ENCODE assay signal across 13 cellular contexts in the genomic region with DNA sequence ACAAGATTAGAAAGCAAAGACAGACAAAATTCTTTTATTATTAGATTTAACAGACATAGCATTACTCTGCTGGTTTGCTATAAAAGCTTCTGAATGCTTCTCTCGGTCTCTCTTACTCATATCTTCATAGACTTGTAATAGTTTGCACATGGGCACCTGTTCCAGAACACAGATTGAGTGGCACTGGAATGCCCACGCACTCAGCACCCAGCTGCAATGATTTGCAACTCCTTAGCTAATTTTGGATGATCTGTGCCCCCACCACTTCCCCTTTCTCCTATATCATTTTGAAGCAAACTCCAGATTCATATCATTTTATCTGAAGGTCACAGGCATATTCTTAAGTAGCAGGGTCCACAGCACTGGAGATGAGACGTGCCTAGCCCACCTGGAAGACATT.
"Had no signal": no experiment of that assay in that cellular context is flagged by ENCODE, and none has a peak within 500 bp of the region (broad histone marks: within the 10 kb centered on the region; RNA-seq: fewer than 3 reads in every experiment).

No MANE protein-coding gene starts in this region.

- H3K36me3 Mint-ChIP-seq: activated naive CD8-positive, alpha-beta T cell treated with anti-CD3 and anti-CD28 coated beads, Interleukin-2, amount 10 ng/mL, durations not matched to agents 7 days and 5 days; natural killer cell treated with Interleukin-12 subunit alpha and Interleukin-12 subunit beta and Interleukin-15 and Interleukin-18, amount 100 ng/mL, for 72 hours had no signal

- H3K27ac Mint-ChIP-seq: activated CD4-positive, alpha-beta memory T cell treated with anti-CD3 and anti-CD28 coated beads, Interleukin-2, amount 10 ng/mL, durations not matched to agents 7 days and 5 days; activated naive CD8-positive, alpha-beta T cell treated with anti-CD3 and anti-CD28 coated beads, Interleukin-2, amount 10 ng/mL, durations not matched to agents 7 days and 5 days; activated T-cell treated with anti-CD3 and anti-CD28 coated beads, Interleukin-2, amount 50 U/mL, for 72 hours; natural killer cell treated with Interleukin-12 subunit alpha and Interleukin-12 subunit beta and Interleukin-15 and Interleukin-18, amount 100 ng/mL, for 72 hours; stimulated activated naive CD8-positive, alpha-beta T cell treated with anti-CD3 and anti-CD28 coated beads, Interleukin-15, Interleukin-2, amounts not matched to agents 100 ng/mL and 50 ng/mL, for 24 hours had no signal

- H3K27me3 Mint-ChIP-seq: natural killer cell treated with Interleukin-12 subunit alpha and Interleukin-12 subunit beta and Interleukin-15 and Interleukin-18, amount 100 ng/mL, for 72 hours had no signal

- DNase-seq: activated CD4-positive, alpha-beta memory T cell treated with anti-CD3 and anti-CD28 coated beads, Interleukin-2, amount 10 ng/mL, durations not matched to agents 7 days and 5 days; activated CD8-positive, alpha-beta memory T cell treated with anti-CD3 and anti-CD28 coated beads, Interleukin-2, amount 50 U/mL, for 4 hours; activated gamma-delta T cell treated with Interleukin-2 at 50 U/mL for 16 hours; activated naive CD8-positive, alpha-beta T cell treated with anti-CD3 and anti-CD28 coated beads, Interleukin-2, amount 10 ng/mL, durations not matched to agents 7 days and 5 days; activated T-cell treated with anti-CD3 and anti-CD28 coated beads, Interleukin-2, amount 50 U/mL, for 72 hours; aorta; mesenchymal stem cell; stimulated activated CD4-positive, alpha-beta T cell treated with anti-CD3 and anti-CD28 coated beads, Interleukin-12 subunit alpha, Interleukin-12 subunit beta, amount 100 ng/mL, for 4 hours had no signal

- H3K4me1 ChIP-seq: prostate gland had no signal

- H3K9me3 ChIP-seq: prostate gland had no signal

- ATAC-seq: activated T-cell treated with anti-CD3 and anti-CD28 coated beads, Interleukin-2, amount 50 U/mL, for 72 hours; esophagus mucosa; natural killer cell treated with Interleukin-12 subunit alpha and Interleukin-12 subunit beta and Interleukin-15 and Interleukin-18, amount 100 ng/mL, for 72 hours; sciatic nerve had no signal

- H3K4me3 ChIP-seq: prostate gland had no signal

- H3K4me3 Mint-ChIP-seq: activated CD4-positive, alpha-beta memory T cell treated with anti-CD3 and anti-CD28 coated beads, Interleukin-2, amount 10 ng/mL, durations not matched to agents 7 days and 5 days; activated naive CD8-positive, alpha-beta T cell treated with anti-CD3 and anti-CD28 coated beads, Interleukin-2, amount 10 ng/mL, durations not matched to agents 7 days and 5 days; activated T-cell treated with anti-CD3 and anti-CD28 coated beads, Interleukin-2, amount 50 U/mL, for 72 hours; natural killer cell treated with Interleukin-12 subunit alpha and Interleukin-12 subunit beta and Interleukin-15 and Interleukin-18, amount 100 ng/mL, for 72 hours; stimulated activated naive CD8-positive, alpha-beta T cell treated with anti-CD3 and anti-CD28 coated beads, Interleukin-15, Interleukin-2, amounts not matched to agents 100 ng/mL and 50 ng/mL, for 24 hours had no signal

- H3K27ac ChIP-seq: prostate gland had no signal

- H3K36me3 ChIP-seq: prostate gland had no signal

- H3K9me3 Mint-ChIP-seq: activated CD4-positive, alpha-beta memory T cell treated with anti-CD3 and anti-CD28 coated beads, Interleukin-2, amount 10 ng/mL, durations not matched to agents 7 days and 5 days; activated naive CD8-positive, alpha-beta T cell treated with anti-CD3 and anti-CD28 coated beads, Interleukin-2, amount 10 ng/mL, durations not matched to agents 7 days and 5 days; activated T-cell treated with anti-CD3 and anti-CD28 coated beads, Interleukin-2, amount 50 U/mL, for 72 hours; natural killer cell treated with Interleukin-12 subunit alpha and Interleukin-12 subunit beta and Interleukin-15 and Interleukin-18, amount 100 ng/mL, for 72 hours had no signal

- H3K4me1 Mint-ChIP-seq: activated CD4-positive, alpha-beta memory T cell treated with anti-CD3 and anti-CD28 coated beads, Interleukin-2, amount 10 ng/mL, durations not matched to agents 7 days and 5 days; activated naive CD8-positive, alpha-beta T cell treated with anti-CD3 and anti-CD28 coated beads, Interleukin-2, amount 10 ng/mL, durations not matched to agents 7 days and 5 days had no signal
